ENCODE assay signal across 19 cellular contexts in the genomic region with DNA sequence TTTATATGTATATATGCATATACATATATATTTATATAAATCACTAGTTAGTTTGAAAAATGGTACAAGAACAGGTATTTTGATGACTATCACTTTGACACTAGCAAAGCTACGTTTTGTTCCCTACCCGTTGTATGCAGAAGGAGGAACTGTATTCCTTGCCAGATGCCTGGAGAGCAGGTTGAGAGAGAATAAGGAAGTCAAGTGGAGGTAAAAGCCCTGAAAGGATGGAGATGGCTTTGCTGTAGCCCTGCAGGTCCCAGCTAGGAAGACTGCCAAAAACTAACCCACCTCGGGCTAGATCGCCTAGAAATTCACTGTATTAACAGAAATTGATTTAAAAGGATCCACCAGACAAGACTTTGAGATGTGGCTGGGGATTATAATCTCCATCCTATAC.
A peak's percentile ranks its signal among the peaks of the same experiment; 100 is the strongest.
DNase-seq lines count a peak whose midpoint lies in the region; FAIRE-seq and TF ChIP-seq lines count a peak whose summit lies in the region.
"Had no signal": no experiment of that assay in that cellular context is flagged by ENCODE, and none has a peak within 500 bp of the region (broad histone marks: within the 10 kb centered on the region; RNA-seq: fewer than 3 reads in every experiment).

No MANE protein-coding gene starts in this region.

- peaks cover 0 to 5% of the 10 kb centered on the region in 2 donors for H3K4me1 ChIP-seq in uterus
- no peaks in the 10 kb centered on the region for H3K4me1 ChIP-seq in left ventricle myocardium inferior
- H3K4me1 ChIP-seq in SJCRH30, result no peaks in the 10 kb centered on the region

- H3K9me3 ChIP-seq in uterus (no peaks in the 10 kb centered on the region), left ventricle myocardium inferior (replicated peaks) (no peaks in the 10 kb centered on the region), SJCRH30 (replicated peaks) (no peaks in the 10 kb centered on the region)
- H3K9me3 ChIP-seq: A549, BE2C, HAP-1 had no signal

- in situ Hi-C loops in G401 (cut with HindIII; ENCODE audit: low sequenced_read_pairs), result no loop called here

- TF ChIP-seq CTCF in uterus (IDR thresholded peaks at IDR 0.05), result no peak
- no peak for TF ChIP-seq CTCF in left ventricle myocardium inferior (IDR thresholded peaks at IDR 0.05; ENCODE audit: borderline replicate concordance)

- H3K4me3 ChIP-seq in uterus (no peak overlapping the region), left ventricle myocardium inferior (no peak overlapping the region), SJCRH30 (no peak overlapping the region)
- H3K4me3 ChIP-seq: A549, GM23248, HAP-1 had no signal

- no peaks in the 10 kb centered on the region for H3K27me3 ChIP-seq in uterus
- no peaks in the 10 kb centered on the region for H3K27me3 ChIP-seq in left ventricle myocardium inferior (ENCODE audit: low read depth)
- no peaks in the 10 kb centered on the region for H3K27me3 ChIP-seq in SJCRH30
- H3K27me3 ChIP-seq: BE2C had no signal

- DNase-seq in G401 (ENCODE audit: low spot score) (peak; percentile 71), OCI-M1 (lab: John Stamatoyannopoulos, UW) (peak; percentile 88), cerebellum (ENCODE audit: low spot score) (peak; percentile 23), GM12892 (ENCODE audit: insufficient read length) (no peak), uterus (no peak), left ventricle myocardium inferior (no peak), SJCRH30 (no peak)
- DNase-seq: BE2C; CD4-positive, alpha-beta memory T cell; DMS79; GDM1; GM23248 had no signal

- intact Hi-C loops in uterus (cut with DNase I; ENCODE audit: low total_unique reads) (no loop called here), left ventricle myocardium inferior (cut with micrococcal nuclease) (no loop called here)

- H3K36me3 ChIP-seq in uterus (no peaks in the 10 kb centered on the region), left ventricle myocardium inferior (peaks cover 13% of the 10 kb centered on the region), SJCRH30 (no peaks in the 10 kb centered on the region)
- H3K36me3 ChIP-seq: BE2C, HAP-1 had no signal

- FAIRE-seq in G401.6 (lab: Jason Lieb, UNC), result peak; percentile 50
- FAIRE-seq in GM12892 (lab: Jason Lieb, UNC), result no peak
- FAIRE-seq: GM19239, HepG2, HTR-8/SVneo had no signal

- TF ChIP-seq POLR2A in GM12892 (IDR thresholded peaks at IDR 0.05; ENCODE audit: low read depth, low read length) (no peak), uterus (IDR thresholded peaks at IDR 0.05) (no peak)

- no peak overlapping the region for H3K27ac ChIP-seq in uterus
- no peak overlapping the region for H3K27ac ChIP-seq in left ventricle myocardium inferior (replicated peaks)
- no peak overlapping the region for H3K27ac ChIP-seq in SJCRH30
- H3K27ac ChIP-seq: A549, C4-2B, GM23248 had no signal

Comparison
In these comparisons a context has a peak if more than half of its experiments do, and no peak if none do; other contexts are left out.
1. DNase-seq: peak in G401 (single experiment), OCI-M1 (single experiment) and cerebellum (single experiment); none in GM12892 (single experiment), uterus (0 of 2), left ventricle myocardium inferior (single experiment) and SJCRH30 (0 of 2).